ENCODE assay signal across 8 cellular contexts in the genomic region with DNA sequence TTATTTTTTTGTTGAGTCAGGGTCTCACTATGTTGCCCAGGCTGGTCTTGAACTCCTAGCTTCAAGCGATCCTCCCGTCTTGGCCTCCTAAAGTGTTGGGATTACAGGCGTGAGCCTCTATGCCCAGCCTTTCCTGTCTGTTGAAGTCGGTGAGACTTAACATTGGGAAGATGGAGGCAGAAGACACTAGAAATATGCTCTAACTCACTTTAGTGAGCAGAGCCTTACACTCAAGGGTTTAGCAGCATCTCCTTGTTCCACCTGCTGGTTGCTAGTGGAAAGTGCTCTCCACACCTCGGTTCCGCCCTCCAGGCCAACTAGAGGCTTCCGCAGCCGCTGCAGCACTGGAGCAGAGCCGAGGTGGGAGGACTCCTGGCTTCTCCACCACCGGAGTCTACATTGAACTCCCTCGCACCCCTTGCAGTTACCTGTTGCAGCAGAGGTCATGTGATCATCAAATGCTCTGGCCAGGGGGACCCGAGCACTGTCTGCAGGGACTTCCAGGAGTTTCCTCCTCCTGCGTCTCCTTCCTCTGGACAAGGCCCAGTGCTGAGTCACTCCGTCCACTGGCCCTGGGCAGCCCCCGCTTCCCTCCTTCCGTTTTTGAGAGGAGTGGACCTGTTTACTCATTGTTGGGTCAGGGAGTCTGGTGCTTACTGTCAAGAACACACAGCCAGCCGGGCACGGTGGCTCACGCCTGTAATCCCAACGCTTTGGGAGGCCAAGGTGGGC. TPM values are rescaled to one million over a fixed set of nuclear protein-coding genes. Genes with fewer than 3 reads are reported as not detected.
A peak's percentile ranks its signal among the peaks of the same experiment; 100 is the strongest.
DNase-seq lines count a peak whose midpoint lies in the region; ATAC-seq and TF ChIP-seq lines count a peak whose summit lies in the region.

No MANE protein-coding gene starts in this region.

- TF ChIP-seq CTCF in coronary artery (IDR thresholded peaks at IDR 0.05) = peak; percentile 34
- TF ChIP-seq CTCF in lung (IDR thresholded peaks at IDR 0.05; ENCODE audit: control extremely low read depth, extremely low read depth) = peak; percentile 57

- no peaks in the 10 kb centered on the region for H3K27me3 ChIP-seq in lung (ENCODE audit: control insufficient read depth, insufficient read depth)

- 26% methylated on average over 20 of the region's 20 CpGs for WGBS in lung, 2 donors

- no peaks in the 10 kb centered on the region for H3K9me3 ChIP-seq in lung (ENCODE audit: control insufficient read depth in 2 of 2, insufficient read depth in 1 of 2, low read length in 1 of 2)

- H3K36me3 ChIP-seq in lung (ENCODE audit: control insufficient read depth in 2 of 2, insufficient read depth in 2 of 2, low read length in 2 of 2) = no peaks in the 10 kb centered on the region

- peak overlapping the region; percentile 48 for H3K4me3 ChIP-seq in coronary artery
- H3K4me3 ChIP-seq in lung = no peak overlapping the region

- H3K4me1 ChIP-seq in lung (ENCODE audit: control insufficient read depth in 2 of 2, insufficient read depth in 2 of 2, low read length in 2 of 2) = peaks cover 0 to 7% of the 10 kb centered on the region in 2 donors

- peak overlapping the region in 1 of 2 donors; percentile 63 for H3K27ac ChIP-seq in coronary artery
- peak overlapping the region in 1 of 2 donors; percentile 20 for H3K27ac ChIP-seq in lung (ENCODE audit: low read depth in 1 of 2, low read length in 1 of 2)

- ATAC-seq in HG02938 (IDR thresholded peaks at IDR 0.05; ENCODE audit: unreplicated experiment) (peak; percentile 78), lung (ENCODE audit: insufficient read depth, low FRiP score) (peak; percentile 77)

- DNase-seq in NCI-H748 (lab: John Stamatoyannopoulos, UW; ENCODE audit: unreplicated experiment) = peak; percentile 54
- no peak for DNase-seq in NCI-H748 treated with DMSO at 0.1 percent for 48 hours (lab: John Stamatoyannopoulos, UW)
- peak; percentile 65 for DNase-seq in NCI-H2196 (lab: John Stamatoyannopoulos, UW; ENCODE audit: unreplicated experiment)
- peak; percentile 87 for DNase-seq in activated CD4-positive, alpha-beta T cell treated with anti-CD3 and anti-CD28 coated beads for 48 hours
- peak; percentile 85 for DNase-seq in coronary artery (ENCODE audit: low spot score)
- peak; percentile 71 for DNase-seq in lung (ENCODE audit: low spot score)
- peak; percentile 60 to 73 (median 66) for DNase-seq in stimulated activated CD4-positive, alpha-beta T cell treated with anti-CD3 and anti-CD28 coated beads, TNF-alpha, amount 100 ng/mL, for 48 hours (ENCODE audit: low read depth in 3 of 3)

RNA-seq across cellular contexts. Expression of gene HVCN1, which starts 9.4 kb away (rescaled TPM):
- total RNA-seq in lung = 10 to 100 TPM in 1 of 2 donors, 1 to 10 TPM in 1; 9.2 to 12.4 TPM
- polyA plus RNA-seq in lung = 10 to 100 TPM in 1 of 2 donors, 1 to 10 TPM in 1; 9.1 to 16.7 TPM

RNA-seq across cellular contexts. Expression of gene PPP1CC, which starts 44.4 kb away (rescaled TPM):
- 100 to 1,000 TPM in 1 of 2 donors, 10 to 100 TPM in 1; 84.5 to 124 TPM for total RNA-seq in lung
- polyA plus RNA-seq in lung = 10 to 100 TPM; 56.2 to 60.2 TPM
